20 cellular contexts compared by ENCODE assay signal in the genomic region with DNA sequence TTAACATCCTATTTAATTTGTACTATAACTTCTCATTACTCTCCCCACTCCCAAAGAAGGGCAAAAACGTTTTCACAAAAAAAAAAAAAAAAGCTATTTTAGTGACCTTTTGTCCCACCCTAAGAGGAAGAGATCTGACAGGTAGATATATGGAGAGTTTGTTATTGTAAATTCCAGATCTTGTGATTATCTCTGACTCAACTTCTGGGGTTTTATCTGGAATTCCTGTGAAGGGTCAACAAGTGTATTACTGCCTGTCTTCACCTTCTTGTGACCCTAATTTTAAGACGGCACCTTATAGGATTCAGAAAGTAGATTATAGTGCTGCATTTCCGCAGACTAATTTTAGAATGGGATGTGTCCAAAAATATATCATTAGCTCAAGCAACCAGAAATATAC.
DNase-seq lines count a peak whose midpoint lies in the region; ATAC-seq, FAIRE-seq and TF ChIP-seq lines count a peak whose summit lies in the region.
"Had no signal": no experiment of that assay in that cellular context is flagged by ENCODE, and none has a peak within 500 bp of the region (broad histone marks: within the 10 kb centered on the region; RNA-seq: fewer than 3 reads in every experiment).

No MANE protein-coding gene starts in this region.

- no peak for DNase-seq in H54 (ENCODE audit: insufficient read length, low spot score)
- DNase-seq in RCC 7860 (ENCODE audit: low spot score), result peak; percentile 73
- DNase-seq in fibroblast of lung (ENCODE audit: low read depth in 2 of 2), result peak; percentile 41 to 78
- no peak for DNase-seq in nephron progenitor cell
- no peak for DNase-seq in AML-193 (lab: John Stamatoyannopoulos, UW)
- DNase-seq in anterior cingulate cortex (lab: John Stamatoyannopoulos, UW), result no peak
- no peak for DNase-seq in iPS-NIHi7 (ENCODE audit: extremely low spot score)
- DNase-seq: activated CD8-positive, alpha-beta memory T cell treated with anti-CD3 and anti-CD28 coated beads, Interleukin-2, amount 50 U/mL, for 48 hours; caudate nucleus; COR-L47; erythroblast; left lung; NCI-H1694; NCI-H345; OCI-M1; stimulated activated CD4-positive, alpha-beta T cell treated with anti-CD3 and anti-CD28 coated beads, Interleukin-4, amount 100 ng/mL, for 1 hour; stomach had no signal

- no peaks in the 10 kb centered on the region for H3K79me2 ChIP-seq in fibroblast of lung (ENCODE audit: control insufficient read depth, insufficient read depth, low read length)

- H2AFZ ChIP-seq in fibroblast of lung (ENCODE audit: low read length), result no peak overlapping the region

- H3K4me1 Mint-ChIP-seq in nephron progenitor cell, result peaks cover 6% of the 10 kb centered on the region

- H3K4me3 Mint-ChIP-seq in nephron progenitor cell, result no peak overlapping the region

- no peak for ATAC-seq in HG03460 (IDR thresholded peaks at IDR 0.05; ENCODE audit: unreplicated experiment)
- ATAC-seq: left lung had no signal

- H3K4me3 ChIP-seq in fibroblast of lung (replicated peaks in 1 of 4; ENCODE audit: control extremely low read depth in 1 of 4, insufficient read depth in 1 of 4, low read depth in 3 of 4, low read length in 4 of 4), result no peak overlapping the region
- H3K4me3 ChIP-seq: left lung, SJSA1, smooth muscle cell, stomach had no signal

- H4K20me1 ChIP-seq in fibroblast of lung (ENCODE audit: control insufficient read depth, extremely low read depth, insufficient read depth, low read length), result no peaks in the 10 kb centered on the region

- peaks cover 10% of the 10 kb centered on the region for H3K4me1 ChIP-seq in fibroblast of lung (ENCODE audit: control insufficient read depth, extremely low read depth, insufficient read depth, low read length)
- H3K4me1 ChIP-seq: left lung, stomach had no signal

- no peak overlapping the region for H3K4me2 ChIP-seq in fibroblast of lung (ENCODE audit: extremely low read depth, insufficient read depth, low read length)
- H3K4me2 ChIP-seq: smooth muscle cell had no signal

- no peaks in the 10 kb centered on the region for H3K36me3 Mint-ChIP-seq in nephron progenitor cell (ENCODE audit: low read depth)

- H3K27ac Mint-ChIP-seq in nephron progenitor cell, result peak overlapping the region; percentile 33

- H3K9ac ChIP-seq in fibroblast of lung (ENCODE audit: insufficient read depth, low read length), result no peak overlapping the region

- TF ChIP-seq CTCF in fibroblast of lung (conservative IDR thresholded peaks at IDR 0.05 in 1 of 2, IDR thresholded peaks at IDR 0.05 in 1 of 2; ENCODE audit: low read depth in 1 of 2, low read length in 2 of 2) (no peak), nephron progenitor cell (IDR thresholded peaks at IDR 0.05) (no peak)

- H3K36me3 ChIP-seq in fibroblast of lung (ENCODE audit: control insufficient read depth, insufficient read depth, low read length), result no peaks in the 10 kb centered on the region
- H3K36me3 ChIP-seq: left lung, SJSA1, stomach had no signal

- no peaks in the 10 kb centered on the region for H3K9me3 Mint-ChIP-seq in nephron progenitor cell

- no peaks in the 10 kb centered on the region for H3K27me3 ChIP-seq in fibroblast of lung (ENCODE audit: control insufficient read depth, insufficient read depth, low read length)
- H3K27me3 ChIP-seq: left lung, SJSA1, stomach had no signal

- H3K9me3 ChIP-seq in fibroblast of lung (ENCODE audit: control insufficient read depth, insufficient read depth, low read depth, low read length), result no peaks in the 10 kb centered on the region
- H3K9me3 ChIP-seq: left lung, SJSA1, stomach had no signal

- H3K27ac ChIP-seq in fibroblast of lung (ENCODE audit: insufficient read depth, low read length), result no peak overlapping the region
- H3K27ac ChIP-seq: left lung, SJSA1, stomach had no signal

- no peak for TF ChIP-seq POLR2A in H54 (IDR thresholded peaks at IDR 0.05; ENCODE audit: low read depth, low read length)

- peaks cover 4% of the 10 kb centered on the region for H3K27me3 Mint-ChIP-seq in nephron progenitor cell (ENCODE audit: low read depth, poor library complexity)

- peak; percentile 98 for FAIRE-seq in H54 (lab: Jason Lieb, UNC)
- peak; percentile 88 for FAIRE-seq in RCC 7860 (lab: Jason Lieb, UNC)

Comparison
In these comparisons a context has a peak if more than half of its experiments do, and no peak if none do; other contexts are left out.
1. DNase-seq: peak in RCC 7860 (single experiment) and fibroblast of lung (2 of 2); none in H54 (single experiment), nephron progenitor cell (single experiment), AML-193 (0 of 2), anterior cingulate cortex (0 of 58) and iPS-NIHi7 (single experiment).